ENCODE assay signal across 8 cellular contexts in genomic region chr17:38870259-38871165, GRCh38. TPM values are rescaled to one million over a fixed set of nuclear protein-coding genes. Genes with fewer than 3 reads are reported as not detected.
DNase-seq lines count a peak whose midpoint lies in the region; ATAC-seq and TF ChIP-seq lines count a peak whose summit lies in the region.

No MANE protein-coding gene starts in this region.

- no peaks in the 10 kb centered on the region for H3K27me3 Mint-ChIP-seq in dendritic cell treated with granulocyte-macrophage colony-stimulating factor and Interleukin-4, amounts not matched to agents 40 ng/mL and 50 ng/mL, for 4 days

- H3K9me3 ChIP-seq in lower lobe of right lung, result no peaks in the 10 kb centered on the region

- ATAC-seq in GM19023 (IDR thresholded peaks at IDR 0.05; ENCODE audit: unreplicated experiment) (peak; percentile 34), lower lobe of right lung (peak; percentile 74 to 75), GM18520 (IDR thresholded peaks at IDR 0.05; ENCODE audit: unreplicated experiment) (no peak)

- peak overlapping the region; percentile 97 for H3K27ac ChIP-seq in lower lobe of right lung

- H3K4me3 Mint-ChIP-seq in dendritic cell treated with granulocyte-macrophage colony-stimulating factor and Interleukin-4, amounts not matched to agents 40 ng/mL and 50 ng/mL, for 4 days, result peak overlapping the region; percentile 100

- peak overlapping the region; percentile 94 for H3K4me3 ChIP-seq in lower lobe of right lung

- DNase-seq in ACHN (peak; percentile 72), NCI-H1105 treated with DMSO at 0.1 percent for 48 hours (lab: John Stamatoyannopoulos, UW) (peak; percentile 33), lower lobe of right lung (peak; percentile 87)
- DNase-seq in activated CD4-positive, alpha-beta T cell treated with anti-CD3 and anti-CD28 coated beads, Interleukin-2, amount 50 U/mL, for 1 hour, result peak; percentile 61
- peak; percentile 54 for DNase-seq in stimulated activated CD8-positive, alpha-beta memory T cell treated with anti-CD3 and anti-CD28 coated beads, Interleukin-12 subunit alpha, Interleukin-12 subunit beta, amount 100 ng/mL, for 1 hour (ENCODE audit: low read depth)

- no peak for TF ChIP-seq CTCF in lower lobe of right lung (IDR thresholded peaks at IDR 0.05)

- H3K4me1 Mint-ChIP-seq in dendritic cell treated with granulocyte-macrophage colony-stimulating factor and Interleukin-4, amounts not matched to agents 40 ng/mL and 50 ng/mL, for 4 days (ENCODE audit: low read depth), result peaks cover 61% of the 10 kb centered on the region

- peak overlapping the region; percentile 97 for H3K27ac Mint-ChIP-seq in dendritic cell treated with granulocyte-macrophage colony-stimulating factor and Interleukin-4, amounts not matched to agents 40 ng/mL and 50 ng/mL, for 4 days

- peaks cover 59% of the 10 kb centered on the region for H3K36me3 Mint-ChIP-seq in dendritic cell treated with granulocyte-macrophage colony-stimulating factor and Interleukin-4, amounts not matched to agents 40 ng/mL and 50 ng/mL, for 4 days (ENCODE audit: low read depth)

- H3K27me3 ChIP-seq in lower lobe of right lung (ENCODE audit: low read depth), result no peaks in the 10 kb centered on the region

- peaks cover 52% of the 10 kb centered on the region for H3K4me1 ChIP-seq in lower lobe of right lung

- H3K36me3 ChIP-seq in lower lobe of right lung, result no peaks in the 10 kb centered on the region

- in situ Hi-C loops in ACHN (cut with HindIII; ENCODE audit: low pct_ligation_motif_present, low pct_unique_long_range_greater_than_20kb, low sequenced_read_pairs), result no loop called here

- intact Hi-C loops in dendritic cell treated with granulocyte-macrophage colony-stimulating factor and Interleukin-4, amounts not matched to agents 40 ng/mL and 50 ng/mL, for 4 days (cut with micrococcal nuclease), result loop anchor here (1.0 kb wide), 1 partner anchor 45 kb away; the partner anchor contains the start of gene CWC25
- intact Hi-C loops in lower lobe of right lung (cut with DNase I), result no loop called here

- H3K9me3 Mint-ChIP-seq in dendritic cell treated with granulocyte-macrophage colony-stimulating factor and Interleukin-4, amounts not matched to agents 40 ng/mL and 50 ng/mL, for 4 days, result no peaks in the 10 kb centered on the region

RNA-seq across cellular contexts. Expression of gene LASP1, which starts 0.7 kb away (rescaled TPM):
- 158 TPM for total RNA-seq in lower lobe of right lung

RNA-seq across cellular contexts. Expression of gene RPL23, which starts 17.0 kb away (rescaled TPM):
- total RNA-seq in lower lobe of right lung, result 1,156 TPM

RNA-seq across cellular contexts. Expression of gene CWC25, which starts 45.4 kb away (rescaled TPM):
- 22.3 TPM for total RNA-seq in lower lobe of right lung

Comparison
In these comparisons a context has a peak if more than half of its experiments do, and no peak if none do; other contexts are left out.
1. DNase-seq: peak in every context shown above with its lines; median percentile 87 in lower lobe of right lung; 72 in ACHN; 61 in activated CD4-positive, alpha-beta T cell treated with anti-CD3 and anti-CD28 coated beads, Interleukin-2, amount 50 U/mL, for 1 hour; 54 in stimulated activated CD8-positive, alpha-beta memory T cell treated with anti-CD3 and anti-CD28 coated beads, Interleukin-12 subunit alpha, Interleukin-12 subunit beta, amount 100 ng/mL, for 1 hour; 33 in NCI-H1105 treated with DMSO at 0.1 percent for 48 hours.